12 cellular contexts compared by ENCODE assay signal in the genomic region with DNA sequence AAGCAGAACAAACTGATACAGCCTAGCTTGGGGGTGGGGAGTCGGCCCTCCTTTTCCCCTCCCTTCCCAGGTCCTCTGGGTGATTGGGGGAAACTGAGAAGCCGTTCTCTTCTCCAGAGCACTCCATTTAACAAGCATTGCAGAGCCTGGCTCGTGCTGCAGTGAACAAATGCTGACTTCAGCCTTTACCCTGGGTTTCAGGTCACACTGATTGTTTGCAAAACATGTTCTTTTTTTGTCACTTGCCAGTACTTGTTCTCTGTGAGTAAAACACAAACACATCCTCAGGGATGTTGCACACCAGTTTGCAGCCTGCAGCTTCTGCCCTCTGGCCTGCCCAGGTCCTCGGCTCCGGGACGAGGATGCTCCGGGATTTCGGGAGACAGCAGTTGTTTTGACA.
DNase-seq lines count a peak whose midpoint lies in the region; ATAC-seq and TF ChIP-seq lines count a peak whose summit lies in the region.
"Had no signal": no experiment of that assay in that cellular context is flagged by ENCODE, and none has a peak within 500 bp of the region (broad histone marks: within the 10 kb centered on the region; RNA-seq: fewer than 3 reads in every experiment).

No MANE protein-coding gene starts in this region.

- TF ChIP-seq CTCF in left ventricle myocardium inferior (IDR thresholded peaks at IDR 0.05; ENCODE audit: borderline replicate concordance) (no peak), chondrocyte (IDR thresholded peaks at IDR 0.05) (no peak), nephron (IDR thresholded peaks at IDR 0.05; ENCODE audit: unreplicated experiment in 3 of 3) (no peak)

- H3K4me3 Mint-ChIP-seq in chondrocyte (ENCODE audit: unreplicated experiment) (peak overlapping the region; percentile 67), nephron (no peak overlapping the region), T-helper 17 cell (no peak overlapping the region)
- no peak overlapping the region for H3K4me3 Mint-ChIP-seq in activated T-cell treated with anti-CD3 and anti-CD28 coated beads, Interleukin-2, amount 50 U/mL, for 24 hours
- H3K4me3 Mint-ChIP-seq: T-helper 1 cell treated with Interleukin-12 subunit alpha and Interleukin-12 subunit beta and Interleukin-4 antibody, amounts not matched to agents 30 μg/mL and 1 μg/mL, for 36 hours had no signal

- intact Hi-C loops in left ventricle myocardium inferior (cut with micrococcal nuclease) = no loop called here
- intact Hi-C loops in left cardiac atrium (cut with DNase I) = loop anchor here in 1 of 2 donors (10.0 kb wide), 1 partner anchor 190 kb away; no protein-coding TSS in a partner anchor

- no peaks in the 10 kb centered on the region for H3K36me3 ChIP-seq in left ventricle myocardium inferior

- H3K27me3 ChIP-seq in left ventricle myocardium inferior (ENCODE audit: low read depth) = no peaks in the 10 kb centered on the region

- no peak for DNase-seq in left ventricle myocardium inferior
- DNase-seq in left cardiac atrium = no peak
- no peak for DNase-seq in chondrocyte (ENCODE audit: low spot score)
- DNase-seq in NCI-H524 treated with DMSO at 0.1 percent for 48 hours (lab: John Stamatoyannopoulos, UW) = no peak
- no peak for DNase-seq in T-helper 17 cell
- DNase-seq in activated T-cell treated with anti-CD3 and anti-CD28 coated beads, Interleukin-2, amount 50 U/mL, for 24 hours = no peak
- DNase-seq: erythroblast, NCI-H510A treated with DMSO at 0.1 percent for 48 hours, occipital lobe had no signal

- peak overlapping the region; percentile 85 for H3K27ac ChIP-seq in left ventricle myocardium inferior (replicated peaks)

- H3K36me3 Mint-ChIP-seq in chondrocyte (ENCODE audit: low read depth) (no peaks in the 10 kb centered on the region), nephron (ENCODE audit: low read depth) (no peaks in the 10 kb centered on the region), T-helper 17 cell (ENCODE audit: low read depth) (peaks cover 5% of the 10 kb centered on the region)
- peaks cover 3% of the 10 kb centered on the region for H3K36me3 Mint-ChIP-seq in activated T-cell treated with anti-CD3 and anti-CD28 coated beads, Interleukin-2, amount 50 U/mL, for 24 hours (ENCODE audit: low read depth)

- H3K9me3 ChIP-seq in left ventricle myocardium inferior (replicated peaks) = no peaks in the 10 kb centered on the region
- H3K9me3 ChIP-seq in T-helper 17 cell (ENCODE audit: control insufficient read depth, low read length, poor library complexity, severe bottlenecking) = no peaks in the 10 kb centered on the region

- H3K9me3 Mint-ChIP-seq in chondrocyte (ENCODE audit: low read depth) = no peaks in the 10 kb centered on the region
- H3K9me3 Mint-ChIP-seq in nephron = no peaks in the 10 kb centered on the region
- no peaks in the 10 kb centered on the region for H3K9me3 Mint-ChIP-seq in activated T-cell treated with anti-CD3 and anti-CD28 coated beads, Interleukin-2, amount 50 U/mL, for 24 hours
- H3K9me3 Mint-ChIP-seq: T-helper 1 cell treated with Interleukin-12 subunit alpha and Interleukin-12 subunit beta and Interleukin-4 antibody, amounts not matched to agents 30 μg/mL and 1 μg/mL, for 36 hours had no signal

- H3K27me3 Mint-ChIP-seq in chondrocyte (ENCODE audit: low read depth) (no peaks in the 10 kb centered on the region), nephron (ENCODE audit: low read depth) (no peaks in the 10 kb centered on the region), T-helper 17 cell (peaks cover 18% of the 10 kb centered on the region)
- no peaks in the 10 kb centered on the region for H3K27me3 Mint-ChIP-seq in activated T-cell treated with anti-CD3 and anti-CD28 coated beads, Interleukin-2, amount 50 U/mL, for 24 hours

- H3K4me1 ChIP-seq in left ventricle myocardium inferior = peaks cover 88% of the 10 kb centered on the region

- H3K27ac Mint-ChIP-seq in chondrocyte (ENCODE audit: unreplicated experiment) = peak overlapping the region; percentile 94
- peak overlapping the region in 2 of 3 experiments; percentile 40 to 50 for H3K27ac Mint-ChIP-seq in nephron
- H3K27ac Mint-ChIP-seq in T-helper 17 cell = no peak overlapping the region
- H3K27ac Mint-ChIP-seq in activated T-cell treated with anti-CD3 and anti-CD28 coated beads, Interleukin-2, amount 50 U/mL, for 24 hours = no peak overlapping the region
- H3K27ac Mint-ChIP-seq: T-helper 1 cell treated with Interleukin-12 subunit alpha and Interleukin-12 subunit beta and Interleukin-4 antibody, amounts not matched to agents 30 μg/mL and 1 μg/mL, for 36 hours had no signal

- ATAC-seq in left cardiac atrium = no peak
- no peak for ATAC-seq in T-helper 17 cell
- ATAC-seq in HG02938 (IDR thresholded peaks at IDR 0.05; ENCODE audit: unreplicated experiment) = no peak

- no peak overlapping the region for H3K4me3 ChIP-seq in left ventricle myocardium inferior

- H3K4me1 Mint-ChIP-seq in chondrocyte (ENCODE audit: low read depth) (peaks cover 96% of the 10 kb centered on the region), nephron (peaks cover 36% of the 10 kb centered on the region), T-helper 17 cell (peaks cover 13% of the 10 kb centered on the region)
- H3K4me1 Mint-ChIP-seq in activated T-cell treated with anti-CD3 and anti-CD28 coated beads, Interleukin-2, amount 50 U/mL, for 24 hours (ENCODE audit: low read depth) = peaks cover 33% of the 10 kb centered on the region

Comparison
In these comparisons a context has a peak if more than half of its experiments do, and no peak if none do; other contexts are left out.
1. H3K27ac Mint-ChIP-seq: peak in chondrocyte (single experiment) and nephron (2 of 3); none in T-helper 17 cell (single experiment) and activated T-cell treated with anti-CD3 and anti-CD28 coated beads, Interleukin-2, amount 50 U/mL, for 24 hours (single experiment).